Comparison of ENCODE assay signal across 8 cellular contexts in genomic region chr2:33599175-33599942, GRCh38. TPM values are rescaled to one million over a fixed set of nuclear protein-coding genes. Genes with fewer than 3 reads are reported as not detected.
DNase-seq lines count a peak whose midpoint lies in the region; ATAC-seq lines count a peak whose summit lies in the region.

FAM98A (minus strand) TSS chr2:33599299; CDS start chr2:33599221, 78 bp downstream.

- DNase-seq in AML-193 (lab: John Stamatoyannopoulos, UW) (peak; percentile 90 to 97), NCI-H460 (ENCODE audit: extremely low read depth, low read depth) (peak; percentile 99), cerebellar nuclear complex (lab: John Stamatoyannopoulos, UW) (peak; percentile 52 to 72), islet precursor cell (peak; percentile 99)
- peak; percentile 98 for DNase-seq in activated CD4-positive, CD25-positive, alpha-beta regulatory T cell treated with anti-CD3 and anti-CD28 coated beads, Interleukin-2, amount 50 U/mL, for 72 hours
- DNase-seq in stimulated activated CD4-positive, alpha-beta T cell treated with anti-CD3 and anti-CD28 coated beads, Interleukin-12 subunit alpha, Interleukin-12 subunit beta, amount 100 ng/mL, for 48 hours (ENCODE audit: low read depth in 2 of 3, low spot score in 1 of 3): peak; percentile 96 to 98 (median 98)

- peak; percentile 87 for ATAC-seq in GM19043 (IDR thresholded peaks at IDR 0.05; ENCODE audit: low read depth, unreplicated experiment)
- ATAC-seq in HG03378 (IDR thresholded peaks at IDR 0.05; ENCODE audit: unreplicated experiment): peak; percentile 92

RNA-seq across cellular contexts. Expression of gene FAM98A, which starts in this region (rescaled TPM):
- total RNA-seq in NCI-H460 (2014; rRNA removed; shearing (Covaris generic)): 16.4 and 20.8 TPM in 2 replicates
- polyA plus RNA-seq in NCI-H460 (2014; cell fraction: nucleus; rRNA removed): 15.7 and 26.7 TPM in 2 replicates

Comparison
In these comparisons a context has a peak if more than half of its experiments do, and no peak if none do; other contexts are left out.
1. Peak in every context shown above with its lines: DNase-seq and ATAC-seq.